Comparison of ENCODE assay signal across 25 cellular contexts in genomic region chr18:10361660-10362059, GRCh38.
"Had no signal": no experiment of that assay in that cellular context is flagged by ENCODE, and none has a peak within 500 bp of the region (broad histone marks: within the 10 kb centered on the region; RNA-seq: fewer than 3 reads in every experiment).

No MANE protein-coding gene starts in this region.

- H3K27ac ChIP-seq: colonic mucosa, coronary artery, dorsolateral prefrontal cortex, epithelial cell of prostate, esophagus muscularis mucosa, esophagus squamous epithelium, foreskin keratinocyte, gastrocnemius medialis, gastroesophageal sphincter, heart left ventricle, heart right ventricle had no signal

- H3K27me3 Mint-ChIP-seq: dendritic cell treated with granulocyte-macrophage colony-stimulating factor and Interleukin-4, amounts not matched to agents 40 ng/mL and 50 ng/mL, for 4 days had no signal

- H3K9me3 ChIP-seq: colonic mucosa, gastrocnemius medialis had no signal

- H3K27ac Mint-ChIP-seq: dendritic cell treated with granulocyte-macrophage colony-stimulating factor and Interleukin-4, amounts not matched to agents 40 ng/mL and 50 ng/mL, for 4 days; effector memory CD8-positive, alpha-beta T cell; endodermal cell had no signal

- H3K4me3 ChIP-seq: colonic mucosa, coronary artery, dorsolateral prefrontal cortex, esophagus muscularis mucosa, esophagus squamous epithelium, gastrocnemius medialis, gastroesophageal sphincter, heart left ventricle, heart right ventricle had no signal

- H3K4me3 Mint-ChIP-seq: dendritic cell treated with granulocyte-macrophage colony-stimulating factor and Interleukin-4, amounts not matched to agents 40 ng/mL and 50 ng/mL, for 4 days; effector memory CD8-positive, alpha-beta T cell; endodermal cell had no signal

- H3K27me3 ChIP-seq: colonic mucosa, dorsolateral prefrontal cortex, esophagus muscularis mucosa, esophagus squamous epithelium, foreskin keratinocyte, gastrocnemius medialis, gastroesophageal sphincter, heart left ventricle, heart right ventricle had no signal

- H3K36me3 ChIP-seq: colonic mucosa, esophagus muscularis mucosa, esophagus squamous epithelium, gastrocnemius medialis, gastroesophageal sphincter, heart left ventricle, heart right ventricle had no signal

- ATAC-seq: effector memory CD8-positive, alpha-beta T cell; esophagus mucosa; foreskin keratinocyte; gastrocnemius medialis; gastroesophageal sphincter; heart left ventricle; heart right ventricle had no signal

- H3K4me1 ChIP-seq: colonic mucosa, esophagus muscularis mucosa, esophagus squamous epithelium, foreskin keratinocyte, gastrocnemius medialis, gastroesophageal sphincter, heart left ventricle, heart right ventricle had no signal

- DNase-seq: colonic mucosa; cortex of kidney; dermis blood vessel endothelial cell; dorsolateral prefrontal cortex; effector CD4-positive, alpha-beta T cell; effector CD8-positive, alpha-beta T cell; effector memory CD4-positive, alpha-beta T cell; effector memory CD8-positive, alpha-beta T cell; endodermal cell; erythroblast; esophagus squamous epithelium; foreskin fibroblast; foreskin keratinocyte; foreskin melanocyte; gastrocnemius medialis; glutamatergic neuron; head of caudate nucleus; heart left ventricle; heart right ventricle had no signal
